17 cellular contexts compared by ENCODE assay signal in genomic region chr19:3632098-3632497, GRCh38. TPM values are rescaled to one million over a fixed set of nuclear protein-coding genes. Genes with fewer than 3 reads are reported as not detected.
DNase-seq lines count a peak whose midpoint lies in the region; ATAC-seq and TF ChIP-seq lines count a peak whose summit lies in the region.
"Had no signal": no experiment of that assay in that cellular context is flagged by ENCODE, and none has a peak within 500 bp of the region (broad histone marks: within the 10 kb centered on the region; RNA-seq: fewer than 3 reads in every experiment).

No MANE protein-coding gene starts in this region.

- no peaks in the 10 kb centered on the region for H3K27me3 Mint-ChIP-seq in CD4-positive, alpha-beta T cell
- H3K27me3 Mint-ChIP-seq: IgD-negative memory B cell had no signal

- H3K9me3 Mint-ChIP-seq in CD4-positive, alpha-beta T cell = no peaks in the 10 kb centered on the region
- H3K9me3 Mint-ChIP-seq: CD8-positive, alpha-beta T cell; IgD-negative memory B cell had no signal

- TF ChIP-seq POLR2A in esophagus squamous epithelium (IDR thresholded peaks at IDR 0.05) = no peak

- H3K27me3 ChIP-seq in esophagus squamous epithelium = no peaks in the 10 kb centered on the region
- no peaks in the 10 kb centered on the region for H3K27me3 ChIP-seq in CD4-positive, alpha-beta T cell (ENCODE audit: control insufficient read depth, insufficient read depth, low read length)
- H3K27me3 ChIP-seq: BE2C had no signal

- H3K4me1 ChIP-seq in esophagus squamous epithelium = peaks cover 4 to 5% (median 5%) of the 10 kb centered on the region in 3 donors
- H3K4me1 ChIP-seq: BE2C, Caco-2 had no signal

- WGBS in esophagus squamous epithelium, 2 donors = 79% methylated on average over 4 of the region's 16 CpGs; no CpG with 5 or more reads in 1 of the 2 donors

- H3K36me3 ChIP-seq in esophagus squamous epithelium = peaks cover 0 to 54% (median 0%) of the 10 kb centered on the region in 3 donors
- H3K36me3 ChIP-seq: BE2C had no signal

- peaks cover 5% of the 10 kb centered on the region for H3K36me3 Mint-ChIP-seq in CD4-positive, alpha-beta T cell (ENCODE audit: low read depth)
- H3K36me3 Mint-ChIP-seq: IgD-negative memory B cell had no signal

- H3K4me3 ChIP-seq in esophagus squamous epithelium = no peak overlapping the region

- peak; percentile 14 for ATAC-seq in sciatic nerve
- no peak for ATAC-seq in HG02623 (IDR thresholded peaks at IDR 0.05; ENCODE audit: unreplicated experiment)
- no peak for ATAC-seq in GM18861 (IDR thresholded peaks at IDR 0.05; ENCODE audit: unreplicated experiment)
- ATAC-seq in CD4-positive, alpha-beta T cell (ENCODE audit: poor library complexity) = no peak
- ATAC-seq: CD8-positive, alpha-beta T cell had no signal

- H3K27ac ChIP-seq in caudate nucleus (ENCODE audit: low read depth, low read length) (peak overlapping the region; percentile 91), esophagus squamous epithelium (peak overlapping the region; percentile 26 to 78 (median 72))
- H3K27ac ChIP-seq in CD4-positive, alpha-beta T cell (ENCODE audit: low read depth, low read length) = no peak overlapping the region
- H3K27ac ChIP-seq: C4-2B had no signal

- CTCF ChIA-PET in CD4-positive, alpha-beta T cell (lab: Charles Lee) = no interaction called here

- no peak overlapping the region for H3K4me3 Mint-ChIP-seq in CD4-positive, alpha-beta T cell
- H3K4me3 Mint-ChIP-seq: CD8-positive, alpha-beta T cell; IgD-negative memory B cell had no signal

- no peak overlapping the region for H3K27ac Mint-ChIP-seq in CD4-positive, alpha-beta T cell
- H3K27ac Mint-ChIP-seq: CD8-positive, alpha-beta T cell; IgD-negative memory B cell had no signal

- intact Hi-C loops in esophagus squamous epithelium (cut with DNase I) = no loop called here
- intact Hi-C loops in sciatic nerve (cut with DNase I) = no loop called here
- intact Hi-C loops in CD4-positive, alpha-beta T cell (cut with DNase I, micrococcal nuclease) = no loop called here

- H3K4me1 Mint-ChIP-seq in CD4-positive, alpha-beta T cell (ENCODE audit: low read depth) = peaks cover 1% of the 10 kb centered on the region

- H3K9me3 ChIP-seq in esophagus squamous epithelium = no peaks in the 10 kb centered on the region
- no peaks in the 10 kb centered on the region for H3K9me3 ChIP-seq in CD4-positive, alpha-beta T cell (ENCODE audit: control insufficient read depth, low read length)
- H3K9me3 ChIP-seq: BE2C, Caco-2 had no signal

- TF ChIP-seq CTCF in esophagus squamous epithelium (IDR thresholded peaks at IDR 0.05) = no peak
- no peak for TF ChIP-seq CTCF in CD4-positive, alpha-beta T cell (IDR thresholded peaks at IDR 0.05)

- no peak for DNase-seq in caudate nucleus (lab: John Stamatoyannopoulos, UW)
- DNase-seq in esophagus squamous epithelium (lab: John Stamatoyannopoulos, UW) = no peak
- DNase-seq in sciatic nerve (ENCODE audit: low spot score) = no peak
- no peak for DNase-seq in CD4-positive, alpha-beta T cell
- no peak for DNase-seq in HPDE6-E6E7 (ENCODE audit: extremely low spot score)
- DNase-seq: BE2C; Caco-2; CD8-positive, alpha-beta T cell; DND-41; GF-D8; HCEC 1CT; KG1 had no signal

- POLR2A ChIA-PET in CD4-positive, alpha-beta T cell (lab: Charles Lee) = no interaction called here

RNA-seq across cellular contexts. Expression of gene CACTIN, which starts 5.5 kb away (rescaled TPM):
- total RNA-seq in esophagus squamous epithelium (10 to 100 TPM; 15.9 to 26.7 (median 21.3) TPM), sciatic nerve (19.6 TPM)
- total RNA-seq in CD4-positive, alpha-beta T cell = 10 to 100 TPM; 25.8 to 25.9 TPM

RNA-seq across cellular contexts. Expression of gene TBXA2R, which starts 25.4 kb away (rescaled TPM):
- total RNA-seq in esophagus squamous epithelium = 1 to 10 TPM in 1 of 4 donors, under 1 TPM in 3; 0.23 to 1.3 (median 0.45) TPM
- total RNA-seq in sciatic nerve = 11.2 TPM
- under 1 TPM; 0.47 to 0.75 TPM for total RNA-seq in CD4-positive, alpha-beta T cell

RNA-seq across cellular contexts. Expression of gene GIPC3, which starts 46.8 kb away (rescaled TPM):
- total RNA-seq in esophagus squamous epithelium (under 1 TPM; 0.18 to 0.76 (median 0.22) TPM), sciatic nerve (2.4 TPM)
- total RNA-seq in CD4-positive, alpha-beta T cell = 1 to 10 TPM; 1.1 TPM
- total RNA-seq: A172, Caco-2 had no signal

RNA-seq across cellular contexts. Expression of gene HMG20B, which starts 59.4 kb away (rescaled TPM):
- total RNA-seq in esophagus squamous epithelium (10 to 100 TPM; 56.1 to 77.6 (median 76.9) TPM), sciatic nerve (72.9 TPM)
- 10 to 100 TPM; 34.3 to 36.6 TPM for total RNA-seq in CD4-positive, alpha-beta T cell
